Comparison of ENCODE assay signal across 9 cellular contexts in genomic region chr4:168632246-168632832, GRCh38.
DNase-seq lines count a peak whose midpoint lies in the region; FAIRE-seq and TF ChIP-seq lines count a peak whose summit lies in the region.
"Had no signal": no experiment of that assay in that cellular context is flagged by ENCODE, and none has a peak within 500 bp of the region (broad histone marks: within the 10 kb centered on the region; RNA-seq: fewer than 3 reads in every experiment).

No MANE protein-coding gene starts in this region.

- WGBS in endodermal cell (ENCODE audit: insufficient coverage in 1 of 2, insufficient read length in 1 of 2), 2 experiments: 8 to 9% methylated on average over 2 to 8 of the region's 8 CpGs

- H3K27me3 ChIP-seq in endodermal cell (ENCODE audit: control insufficient read depth, insufficient read depth, low read length, poor library complexity, severe bottlenecking) (no peaks in the 10 kb centered on the region), muscle layer of duodenum (ENCODE audit: low read depth, low read length) (peaks cover 14% of the 10 kb centered on the region), uterus (no peaks in the 10 kb centered on the region)

- in situ Hi-C loops in KBM-7 (cut with MboI; ENCODE audit: low pct_unique_long_range_greater_than_20kb, low sequenced_read_pairs): no loop called here

- no peaks in the 10 kb centered on the region for H3K36me3 Mint-ChIP-seq in activated naive CD4-positive, alpha-beta T cell treated with anti-CD3 and anti-CD28 coated beads, Interleukin-2, amount 50 U/mL, for 24 hours
- no peaks in the 10 kb centered on the region for H3K36me3 Mint-ChIP-seq in endodermal cell (ENCODE audit: low read depth)
- H3K36me3 Mint-ChIP-seq: CD4-positive, alpha-beta memory T cell had no signal

- H3K4me1 ChIP-seq in endodermal cell (ENCODE audit: control insufficient read depth, insufficient read depth, low read length) (peaks cover 14% of the 10 kb centered on the region), muscle layer of duodenum (ENCODE audit: control insufficient read depth in 1 of 2, insufficient read depth in 2 of 2, low read length in 2 of 2) (peaks cover 13 to 16% of the 10 kb centered on the region in 2 donors), uterus (peaks cover under 1 to 7% of the 10 kb centered on the region in 2 donors)

- H3K9ac ChIP-seq in endodermal cell (ENCODE audit: extremely low read depth, low read length, poor library complexity, severe bottlenecking): peak overlapping the region; percentile 66

- no peak overlapping the region for H3K27ac Mint-ChIP-seq in activated naive CD4-positive, alpha-beta T cell treated with anti-CD3 and anti-CD28 coated beads, Interleukin-2, amount 50 U/mL, for 24 hours
- H3K27ac Mint-ChIP-seq in endodermal cell: no peak overlapping the region
- H3K27ac Mint-ChIP-seq: CD4-positive, alpha-beta memory T cell had no signal

- peaks cover 18% of the 10 kb centered on the region for H3K4me1 Mint-ChIP-seq in activated naive CD4-positive, alpha-beta T cell treated with anti-CD3 and anti-CD28 coated beads, Interleukin-2, amount 50 U/mL, for 24 hours
- H3K4me1 Mint-ChIP-seq in endodermal cell: peaks cover 20% of the 10 kb centered on the region

- H3K4me3 ChIP-seq in endodermal cell (ENCODE audit: low read length) (peak overlapping the region; percentile 85), muscle layer of duodenum (ENCODE audit: low read depth in 1 of 2, low read length in 2 of 2) (peak overlapping the region; percentile 84 to 91), uterus (peak overlapping the region; percentile 54 to 68)

- TF ChIP-seq POLR2A in uterus (IDR thresholded peaks at IDR 0.05) (no peak), GM12892 (IDR thresholded peaks at IDR 0.05; ENCODE audit: low read depth, low read length) (no peak)

- H3K27me3 Mint-ChIP-seq in activated naive CD4-positive, alpha-beta T cell treated with anti-CD3 and anti-CD28 coated beads, Interleukin-2, amount 50 U/mL, for 24 hours: peaks cover 54% of the 10 kb centered on the region
- peaks cover 26% of the 10 kb centered on the region for H3K27me3 Mint-ChIP-seq in endodermal cell (ENCODE audit: insufficient read depth)

- peak overlapping the region; percentile 96 for H3K27ac ChIP-seq in endodermal cell (ENCODE audit: low read depth, low read length)
- peak overlapping the region; percentile 70 for H3K27ac ChIP-seq in muscle layer of duodenum (ENCODE audit: low read length)
- H3K27ac ChIP-seq in uterus: peak overlapping the region; percentile 92

- TF ChIP-seq CTCF in endodermal cell (conservative IDR thresholded peaks at IDR 0.05) (no peak), uterus (IDR thresholded peaks at IDR 0.05) (no peak)

- H3K36me3 ChIP-seq in endodermal cell (ENCODE audit: control insufficient read depth, insufficient read depth, low read length) (no peaks in the 10 kb centered on the region), muscle layer of duodenum (ENCODE audit: control insufficient read depth in 1 of 2, insufficient read depth in 2 of 2, low read length in 2 of 2) (peaks cover 0 to 10% of the 10 kb centered on the region in 2 donors), uterus (no peaks in the 10 kb centered on the region)

- intact Hi-C loops in uterus (cut with DNase I; ENCODE audit: low total_unique reads): loop anchor here (10.0 kb wide), 1 partner anchor 202 kb away; no protein-coding TSS in a partner anchor

- peak overlapping the region; percentile 26 for H3K4me3 Mint-ChIP-seq in activated naive CD4-positive, alpha-beta T cell treated with anti-CD3 and anti-CD28 coated beads, Interleukin-2, amount 50 U/mL, for 24 hours
- H3K4me3 Mint-ChIP-seq in endodermal cell: peak overlapping the region; percentile 81

- no peak for DNase-seq in activated naive CD4-positive, alpha-beta T cell treated with Interleukin-2 at 50 U/mL for 16 hours
- peak; percentile 70 for DNase-seq in endodermal cell
- no peak for DNase-seq in uterus
- DNase-seq in GM19238 (ENCODE audit: insufficient read length, low spot score): no peak
- no peak for DNase-seq in KBM-7
- no peak for DNase-seq in GM12892 (ENCODE audit: insufficient read length)
- DNase-seq: CD4-positive, alpha-beta memory T cell had no signal

- no peaks in the 10 kb centered on the region for H3K9me3 ChIP-seq in endodermal cell (ENCODE audit: control insufficient read depth, low read length)
- no peaks in the 10 kb centered on the region for H3K9me3 ChIP-seq in muscle layer of duodenum (ENCODE audit: control insufficient read depth in 1 of 2, low read length in 2 of 2)
- H3K9me3 ChIP-seq in uterus: no peaks in the 10 kb centered on the region

- no peak for FAIRE-seq in GM12892 (lab: Jason Lieb, UNC)

- no peaks in the 10 kb centered on the region for H3K9me3 Mint-ChIP-seq in activated naive CD4-positive, alpha-beta T cell treated with anti-CD3 and anti-CD28 coated beads, Interleukin-2, amount 50 U/mL, for 24 hours
- H3K9me3 Mint-ChIP-seq in endodermal cell: no peaks in the 10 kb centered on the region
- H3K9me3 Mint-ChIP-seq: CD4-positive, alpha-beta memory T cell had no signal
